In the genomic region with DNA sequence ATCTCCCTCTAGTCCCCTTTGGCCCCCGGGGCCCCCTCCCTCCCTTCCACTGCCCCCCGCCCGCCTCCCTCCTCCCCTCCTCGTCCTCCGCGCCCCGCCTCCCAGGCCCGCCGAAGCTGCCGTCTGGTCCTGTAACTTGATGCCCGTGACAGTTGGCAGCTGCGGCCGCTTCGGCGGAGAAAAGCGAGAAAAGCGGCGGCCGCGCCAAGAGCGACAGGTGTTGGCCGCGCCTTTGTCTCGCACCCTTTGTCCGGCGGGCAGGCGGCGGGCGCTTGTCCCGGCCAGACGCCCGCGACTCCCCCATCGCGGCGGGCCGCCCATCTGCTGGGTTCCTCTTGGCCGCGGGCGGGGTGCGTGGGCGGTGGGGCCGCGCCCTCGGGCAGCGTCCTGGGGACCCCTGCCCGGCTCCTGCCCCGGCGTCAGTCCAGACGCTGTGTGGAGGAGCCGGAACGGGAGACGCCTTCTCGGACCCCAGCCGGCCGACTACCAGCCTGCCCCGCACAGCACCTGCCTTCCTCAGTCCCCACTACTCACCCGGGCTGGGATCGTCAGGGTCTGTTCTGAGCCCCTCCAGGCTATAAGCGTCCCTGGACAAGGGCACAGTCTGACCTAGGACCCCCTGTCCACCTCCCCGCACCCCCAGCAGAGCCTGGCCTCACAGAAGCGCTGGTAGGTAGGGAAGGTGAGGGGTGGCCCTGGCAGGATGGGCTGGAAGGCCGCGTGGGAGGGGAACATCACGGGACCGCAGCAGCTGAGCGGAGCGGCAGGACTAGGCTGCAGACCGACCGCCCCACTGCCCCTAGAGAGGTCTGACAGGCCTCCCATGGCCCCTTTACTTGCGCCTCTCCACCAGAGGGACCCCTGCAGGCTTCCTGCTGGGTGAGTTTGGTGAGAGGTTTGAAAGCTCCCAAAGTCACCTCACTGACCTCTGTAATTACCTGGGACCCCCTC, we compare ENCODE assay signal across 8 cellular contexts. TPM values are rescaled to one million over a fixed set of nuclear protein-coding genes. Genes with fewer than 3 reads are reported as not detected.
DNase-seq lines count a peak whose midpoint lies in the region; ATAC-seq and TF ChIP-seq lines count a peak whose summit lies in the region.

No MANE protein-coding gene starts in this region.

- peak; percentile 29 for DNase-seq in CD1c-positive myeloid dendritic cell (ENCODE audit: extremely low spot score)
- peak; percentile 60 for DNase-seq in HEK293T (ENCODE audit: extremely low spot score)
- peak; percentile 96 for DNase-seq in NCI-H69 (lab: John Stamatoyannopoulos, UW)
- peak; percentile 72 for DNase-seq in chondrocyte (ENCODE audit: low spot score)
- DNase-seq in myocyte (ENCODE audit: low read depth) = peak; percentile 97
- no peak for DNase-seq in stimulated activated CD4-positive, alpha-beta T cell treated with anti-CD3 and anti-CD28 coated beads, Interleukin-1b, Interleukin-23, amount 100 ng/mL, for 48 hours
- DNase-seq in 8988T = no peak

- no peak for ATAC-seq in HG02763 (IDR thresholded peaks at IDR 0.05; ENCODE audit: unreplicated experiment)

- POLR2A ChIA-PET in HEK293T (lab: Yijun Ruan, JAX) = interaction anchor here (2.9 kb wide), 1 partner anchor 38 kb away, joined by 11 read pairs; a partner anchor contains a TSS

- H3K4me1 Mint-ChIP-seq in chondrocyte (ENCODE audit: low read depth) = peaks cover 17% of the 10 kb centered on the region

- no peaks in the 10 kb centered on the region for H3K9me3 Mint-ChIP-seq in chondrocyte (ENCODE audit: low read depth)

- CTCF ChIA-PET in HEK293T (lab: Yijun Ruan, JAX) = interaction anchor here (0.6 kb wide), 1 partner anchor 544 kb away, joined by 4 read pairs; no protein-coding TSS in a partner anchor

- no peak for TF ChIP-seq CTCF in chondrocyte (IDR thresholded peaks at IDR 0.05)

- H3K27me3 Mint-ChIP-seq in chondrocyte (ENCODE audit: low read depth) = no peaks in the 10 kb centered on the region

- H3K4me3 Mint-ChIP-seq in chondrocyte (ENCODE audit: unreplicated experiment) = no peak overlapping the region

- no peak overlapping the region for H3K27ac Mint-ChIP-seq in chondrocyte (ENCODE audit: unreplicated experiment)

- H3K36me3 Mint-ChIP-seq in chondrocyte (ENCODE audit: low read depth) = peaks cover 4% of the 10 kb centered on the region

TF ChIP-seq in HEK293T, 16 proteins besides CTCF, POLR2A, EP300 and RAD21:
- TF ChIP-seq BHLHE40 (IDR thresholded peaks at IDR 0.05; ENCODE audit: borderline replicate concordance) (no peak), ELF4 (IDR thresholded peaks at IDR 0.05) (no peak), ZNF384 (IDR thresholded peaks at IDR 0.05) (no peak), TARDBP (IDR thresholded peaks at IDR 0.05) (no peak), L3MBTL2 (conservative IDR thresholded peaks at IDR 0.05) (no peak), HDGF (IDR thresholded peaks at IDR 0.05; ENCODE audit: borderline replicate concordance) (no peak), SP1 (IDR thresholded peaks at IDR 0.05) (no peak)

RNA-seq across cellular contexts. Expression of a gene that starts 1.2 kb away (rescaled TPM):
- total RNA-seq in chondrocyte = 16.2 to 33.3 TPM (median 16.5 TPM) in 3 replicates
- total RNA-seq in myocyte = 289 and 488 TPM in 2 replicates
- polyA plus RNA-seq in myocyte (2012) = 258 TPM

RNA-seq across cellular contexts. Expression of a gene that starts 37.5 kb away (rescaled TPM):
- total RNA-seq in chondrocyte = 24.9 to 36.7 TPM (median 29.7 TPM) in 3 replicates
- total RNA-seq in myocyte = 13.6 and 15.6 TPM in 2 replicates
- 32.9 TPM for polyA plus RNA-seq in myocyte (2012)

RNA-seq across cellular contexts. Expression of a gene that starts 47.4 kb away (rescaled TPM):
- total RNA-seq in chondrocyte (2.7 to 3.3 TPM (median 2.9 TPM) in 3 replicates), myocyte (3.1 and 6.6 TPM in 2 replicates)
- 4.0 TPM for polyA plus RNA-seq in myocyte (2012)

Comparison
In these comparisons a context has a peak if more than half of its experiments do, and no peak if none do; other contexts are left out.
1. DNase-seq: peak in CD1c-positive myeloid dendritic cell (single experiment), HEK293T (single experiment), NCI-H69 (single experiment), chondrocyte (single experiment) and myocyte (single experiment); none in stimulated activated CD4-positive, alpha-beta T cell treated with anti-CD3 and anti-CD28 coated beads, Interleukin-1b, Interleukin-23, amount 100 ng/mL, for 48 hours (single experiment) and 8988T (single experiment).